In the genomic region with DNA sequence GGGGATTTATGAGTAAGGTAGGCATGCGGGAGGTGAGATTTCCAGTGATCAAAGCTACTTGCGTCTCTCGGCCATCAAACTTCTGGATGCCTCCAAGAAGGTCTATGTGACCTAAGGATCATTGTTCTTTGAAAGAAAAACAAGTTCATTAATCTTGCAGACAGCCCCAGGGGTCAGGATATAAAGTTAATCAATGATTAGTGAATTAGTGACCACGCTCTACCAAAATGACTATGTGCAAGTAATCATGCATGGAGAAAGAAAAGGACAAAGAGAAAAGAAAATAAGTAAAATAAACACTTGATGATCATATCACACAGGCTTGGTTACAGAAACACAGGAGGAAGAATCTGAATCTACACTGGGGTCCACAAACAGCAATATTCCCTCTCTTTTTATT, we compare ENCODE assay signal across 28 cellular contexts. TPM values are rescaled to one million over a fixed set of nuclear protein-coding genes. Genes with fewer than 3 reads are reported as not detected.
"Had no signal": no experiment of that assay in that cellular context is flagged by ENCODE, and none has a peak within 500 bp of the region (broad histone marks: within the 10 kb centered on the region; RNA-seq: fewer than 3 reads in every experiment).

No MANE protein-coding gene starts in this region.

- ATAC-seq: activated CD4-positive, CD25-positive, alpha-beta regulatory T cell treated with anti-CD3 and anti-CD28 coated beads, Interleukin-2, amount 50 U/mL, for 24 hours; activated CD8-positive, alpha-beta memory T cell treated with anti-CD3 and anti-CD28 coated beads, Interleukin-2, amount 10 ng/mL, durations not matched to agents 7 days and 5 days; activated CD8-positive, alpha-beta T cell treated with anti-CD3 and anti-CD28 coated beads for 36 hours; activated naive CD4-positive, alpha-beta T cell treated with anti-CD3 and anti-CD28 coated beads, Interleukin-2, amount 50 U/mL, for 72 hours; T-helper 17 cell had no signal

- H3K36me3 Mint-ChIP-seq: activated CD8-positive, alpha-beta memory T cell treated with anti-CD3 and anti-CD28 coated beads, Interleukin-2, amount 10 ng/mL, durations not matched to agents 7 days and 5 days; activated naive CD4-positive, alpha-beta T cell treated with anti-CD3 and anti-CD28 coated beads, Interleukin-2, amount 10 ng/mL, durations not matched to agents 7 days and 5 days; activated naive CD8-positive, alpha-beta T cell treated with anti-CD3 and anti-CD28 coated beads, Interleukin-2, amount 10 ng/mL, durations not matched to agents 7 days and 5 days; brain had no signal

- DNase-seq: activated B cell treated with CpG ODN at 0.5 μM for 24 hours; activated CD4-positive, alpha-beta T cell treated with anti-CD3 and anti-CD28 coated beads for 48 hours; activated CD4-positive, alpha-beta T cell treated with anti-CD3 and anti-CD28 coated beads, Interleukin-2, amount 50 U/mL, for 1 hour; activated CD4-positive, alpha-beta T cell treated with anti-CD3 and anti-CD28 coated beads, Interleukin-2, amount 50 U/mL, for 48 hours; activated CD8-positive, alpha-beta memory T cell treated with anti-CD3 and anti-CD28 coated beads, Interleukin-2, amount 10 ng/mL, durations not matched to agents 7 days and 5 days; activated CD8-positive, alpha-beta memory T cell treated with anti-CD3 and anti-CD28 coated beads, Interleukin-2, amount 50 U/mL, for 4 hours; activated CD8-positive, alpha-beta T cell treated with anti-CD3 and anti-CD28 coated beads for 36 hours; activated gamma-delta T cell; activated naive CD4-positive, alpha-beta T cell; activated naive CD4-positive, alpha-beta T cell treated with anti-CD3 and anti-CD28 coated beads, Interleukin-2, amount 10 ng/mL, durations not matched to agents 7 days and 5 days; activated naive CD8-positive, alpha-beta T cell treated with anti-CD3 and anti-CD28 coated beads, Interleukin-2, amount 10 ng/mL, durations not matched to agents 7 days and 5 days; activated T-cell treated with anti-CD3 and anti-CD28 coated beads, Interleukin-2, amount 50 U/mL, for 1 hour; activated T-cell treated with anti-CD3 and anti-CD28 coated beads, Interleukin-2, amount 50 U/mL, for 48 hours; central memory CD4-positive, alpha-beta T cell; cerebellar nuclear complex; colonic mucosa; effector CD8-positive, alpha-beta T cell; foreskin fibroblast; head of caudate nucleus; T-helper 1 cell; T-helper 17 cell; T1000; WERI-Rb-1 had no signal

- H3K4me3 Mint-ChIP-seq: activated B cell treated with CpG ODN at 0.5 μM for 24 hours; activated CD8-positive, alpha-beta memory T cell treated with anti-CD3 and anti-CD28 coated beads, Interleukin-2, amount 10 ng/mL, durations not matched to agents 7 days and 5 days; activated CD8-positive, alpha-beta T cell treated with anti-CD3 and anti-CD28 coated beads for 36 hours; activated naive CD4-positive, alpha-beta T cell treated with anti-CD3 and anti-CD28 coated beads, Interleukin-2, amount 10 ng/mL, durations not matched to agents 7 days and 5 days; activated naive CD8-positive, alpha-beta T cell treated with anti-CD3 and anti-CD28 coated beads, Interleukin-2, amount 10 ng/mL, durations not matched to agents 7 days and 5 days; activated T-helper 1 cell treated with anti-CD3 and anti-CD28 coated beads, Interleukin-12 subunit alpha, Interleukin-12 subunit beta, Interleukin-2, Interleukin-4 antibody, amounts not matched to agents 30 ng/mL and 10 ng/mL and 1 ng/mL, durations not matched to agents 14 hours and 24 hours and 36 hours; brain; T-helper 17 cell; T-helper 2 cell treated with Interferon-gamma antibody and Interleukin-4, amounts not matched to agents 5 μg/mL and 100 μg/mL, for 36 hours had no signal

- H3K4me1 Mint-ChIP-seq: activated B cell treated with CpG ODN at 0.5 μM for 24 hours; activated CD8-positive, alpha-beta memory T cell treated with anti-CD3 and anti-CD28 coated beads, Interleukin-2, amount 10 ng/mL, durations not matched to agents 7 days and 5 days; activated naive CD4-positive, alpha-beta T cell treated with anti-CD3 and anti-CD28 coated beads, Interleukin-2, amount 10 ng/mL, durations not matched to agents 7 days and 5 days; activated naive CD8-positive, alpha-beta T cell treated with anti-CD3 and anti-CD28 coated beads, Interleukin-2, amount 10 ng/mL, durations not matched to agents 7 days and 5 days; brain; T-helper 17 cell had no signal

- H3K9me3 Mint-ChIP-seq: activated naive CD4-positive, alpha-beta T cell treated with anti-CD3 and anti-CD28 coated beads, Interleukin-2, amount 10 ng/mL, durations not matched to agents 7 days and 5 days; activated T-helper 1 cell treated with anti-CD3 and anti-CD28 coated beads, Interleukin-12 subunit alpha, Interleukin-12 subunit beta, Interleukin-2, Interleukin-4 antibody, amounts not matched to agents 30 ng/mL and 10 ng/mL and 1 ng/mL, durations not matched to agents 14 hours and 24 hours and 36 hours had no signal

- H3K27ac Mint-ChIP-seq: activated B cell treated with CpG ODN at 0.5 μM for 24 hours; activated CD8-positive, alpha-beta memory T cell treated with anti-CD3 and anti-CD28 coated beads, Interleukin-2, amount 10 ng/mL, durations not matched to agents 7 days and 5 days; activated CD8-positive, alpha-beta T cell treated with anti-CD3 and anti-CD28 coated beads for 36 hours; activated naive CD4-positive, alpha-beta T cell treated with anti-CD3 and anti-CD28 coated beads, Interleukin-2, amount 10 ng/mL, durations not matched to agents 7 days and 5 days; activated naive CD4-positive, alpha-beta T cell treated with anti-CD3 and anti-CD28 coated beads, Interleukin-2, amount 50 U/mL, for 72 hours; activated naive CD8-positive, alpha-beta T cell treated with anti-CD3 and anti-CD28 coated beads, Interleukin-2, amount 10 ng/mL, durations not matched to agents 7 days and 5 days; activated T-helper 1 cell treated with anti-CD3 and anti-CD28 coated beads, Interleukin-12 subunit alpha, Interleukin-12 subunit beta, Interleukin-2, Interleukin-4 antibody, amounts not matched to agents 30 ng/mL and 10 ng/mL and 1 ng/mL, durations not matched to agents 14 hours and 24 hours and 36 hours; brain; T-helper 17 cell; T-helper 2 cell treated with Interferon-gamma antibody and Interleukin-4, amounts not matched to agents 5 μg/mL and 100 μg/mL, for 36 hours had no signal

RNA-seq across cellular contexts. Expression of a gene that starts 42.5 kb away (rescaled TPM):
- total RNA-seq: activated CD8-positive, alpha-beta memory T cell treated with anti-CD3 and anti-CD28 coated beads, Interleukin-2, amount 10 ng/mL, durations not matched to agents 7 days and 5 days; activated T-helper 1 cell treated with anti-CD3 and anti-CD28 coated beads, Interleukin-12 subunit alpha, Interleukin-12 subunit beta, Interleukin-2, Interleukin-4 antibody, amounts not matched to agents 30 ng/mL and 10 ng/mL and 1 ng/mL, durations not matched to agents 14 hours and 24 hours and 36 hours had no signal
